Comparison of ENCODE assay signal across 10 cellular contexts in the genomic region with DNA sequence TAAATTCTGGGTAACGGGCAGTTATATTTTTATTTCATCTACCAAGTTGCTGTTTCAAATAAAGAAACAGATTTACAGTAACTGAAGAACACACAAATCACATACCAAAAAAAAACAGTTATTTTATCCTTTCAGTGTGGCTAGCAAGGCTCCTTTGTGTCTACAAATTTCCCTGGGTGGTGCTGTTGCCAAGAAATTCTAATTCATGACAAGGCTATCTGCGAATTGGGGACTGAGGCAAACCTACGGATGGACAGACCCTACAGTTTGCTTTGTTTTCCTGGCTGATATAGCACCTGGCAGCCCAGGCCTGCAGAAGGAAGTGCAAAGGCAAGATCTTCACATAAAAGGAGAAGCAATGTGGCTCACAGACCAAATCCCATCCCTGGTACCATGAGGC. TPM values are rescaled to one million over a fixed set of nuclear protein-coding genes. Genes with fewer than 3 reads are reported as not detected.
DNase-seq lines count a peak whose midpoint lies in the region; ATAC-seq and TF ChIP-seq lines count a peak whose summit lies in the region.
"Had no signal": no experiment of that assay in that cellular context is flagged by ENCODE, and none has a peak within 500 bp of the region (broad histone marks: within the 10 kb centered on the region; RNA-seq: fewer than 3 reads in every experiment).

No MANE protein-coding gene starts in this region.

- H3K4me3 ChIP-seq in heart right ventricle (peak overlapping the region in 5 of 10 donors; percentile 68 to 91 (median 83)), lung (no peak overlapping the region)

- intact Hi-C loops in heart right ventricle (cut with DNase I) = loop anchor here in 9 of 10 donors (5.0 to 10.0 kb wide), 9 partner anchors 66 to 356 kb away; no protein-coding TSS in a partner anchor
- intact Hi-C loops in cardiac septum (cut with DNase I) = no loop called here

- peak overlapping the region in 9 of 10 donors; percentile 47 to 100 (median 100) for H3K27ac ChIP-seq in heart right ventricle
- peak overlapping the region; percentile 3 to 97 for H3K27ac ChIP-seq in lung (ENCODE audit: low read depth in 1 of 2, low read length in 1 of 2)

- no peak for TF ChIP-seq CTCF in heart right ventricle (IDR thresholded peaks at IDR 0.05)
- no peak for TF ChIP-seq CTCF in brain (conservative IDR thresholded peaks at IDR 0.05)
- no peak for TF ChIP-seq CTCF in lung (IDR thresholded peaks at IDR 0.05; ENCODE audit: control extremely low read depth, extremely low read depth)
- no peak for TF ChIP-seq CTCF in type B pancreatic cell (conservative IDR thresholded peaks at IDR 0.05)
- TF ChIP-seq CTCF in GM20000 (IDR thresholded peaks at IDR 0.05; ENCODE audit: extremely low read depth, missing control alignments) = no peak

- peaks cover 17 to 74% (median 72%) of the 10 kb centered on the region in 9 donors for H3K4me1 ChIP-seq in heart right ventricle
- peaks cover 9 to 53% of the 10 kb centered on the region in 2 donors for H3K4me1 ChIP-seq in lung (ENCODE audit: control insufficient read depth in 2 of 2, insufficient read depth in 2 of 2, low read length in 2 of 2)

- peaks cover 15% of the 10 kb centered on the region for H3K36me3 Mint-ChIP-seq in brain
- peaks cover 7% of the 10 kb centered on the region for H3K36me3 Mint-ChIP-seq in type B pancreatic cell

- DNase-seq in heart right ventricle (no peak), cardiac septum (ENCODE audit: low spot score) (no peak), lung (ENCODE audit: low spot score) (no peak), type B pancreatic cell (ENCODE audit: extremely low spot score, unreplicated experiment) (no peak), GM20000 (ENCODE audit: low spot score) (no peak), dermis blood vessel endothelial cell (no peak)
- DNase-seq: stimulated activated naive B cell treated with anti-CD40 and anti-IgM and Interleukin-4, amounts not matched to agents 10 μg/mL and 1 μg/mL and 100 μg/mL, for 72 hours had no signal

- ATAC-seq in heart right ventricle = no peak
- ATAC-seq in lung (ENCODE audit: insufficient read depth, low FRiP score) = no peak
- ATAC-seq in GM21447 (IDR thresholded peaks at IDR 0.05; ENCODE audit: unreplicated experiment) = no peak
- ATAC-seq: sciatic nerve; stimulated activated naive B cell treated with anti-CD40 and anti-IgM and Interleukin-4, amounts not matched to agents 10 μg/mL and 1 μg/mL and 100 μg/mL, for 72 hours had no signal

- peaks cover 26% of the 10 kb centered on the region for H3K27me3 Mint-ChIP-seq in brain
- no peaks in the 10 kb centered on the region for H3K27me3 Mint-ChIP-seq in type B pancreatic cell
- H3K27me3 Mint-ChIP-seq: stimulated activated naive B cell treated with anti-CD40 and anti-IgM and Interleukin-4, amounts not matched to agents 10 μg/mL and 1 μg/mL and 100 μg/mL, for 72 hours had no signal

- H3K27me3 ChIP-seq in heart right ventricle (no peaks in the 10 kb centered on the region), lung (ENCODE audit: control insufficient read depth, insufficient read depth) (no peaks in the 10 kb centered on the region)

- peaks cover 71% of the 10 kb centered on the region for H3K4me1 Mint-ChIP-seq in brain
- peaks cover 38% of the 10 kb centered on the region for H3K4me1 Mint-ChIP-seq in type B pancreatic cell (ENCODE audit: unreplicated experiment)

- 34% methylated on average over 3 of the region's 3 CpGs for WGBS in heart right ventricle, 2 donors
- WGBS in lung, 2 donors = 57 to 65% methylated on average over 3 of the region's 3 CpGs

- H3K9me3 ChIP-seq in heart right ventricle (no peaks in the 10 kb centered on the region), lung (ENCODE audit: control insufficient read depth in 2 of 2, insufficient read depth in 1 of 2, low read length in 1 of 2) (no peaks in the 10 kb centered on the region)

- H3K9me3 Mint-ChIP-seq in brain (no peaks in the 10 kb centered on the region), type B pancreatic cell (no peaks in the 10 kb centered on the region)
- H3K9me3 Mint-ChIP-seq: stimulated activated naive B cell treated with anti-CD40 and anti-IgM and Interleukin-4, amounts not matched to agents 10 μg/mL and 1 μg/mL and 100 μg/mL, for 72 hours had no signal

- peak overlapping the region; percentile 94 to 100 (median 97) for H3K27ac Mint-ChIP-seq in brain
- no peak overlapping the region for H3K27ac Mint-ChIP-seq in type B pancreatic cell

- H3K36me3 ChIP-seq in heart right ventricle = peaks cover 0 to 5% (median 0%) of the 10 kb centered on the region in 9 donors
- no peaks in the 10 kb centered on the region for H3K36me3 ChIP-seq in lung (ENCODE audit: control insufficient read depth in 2 of 2, insufficient read depth in 2 of 2, low read length in 2 of 2)

- H3K4me3 Mint-ChIP-seq in brain (peak overlapping the region; percentile 90 to 95 (median 92)), type B pancreatic cell (peak overlapping the region; percentile 54)
- H3K4me3 Mint-ChIP-seq: stimulated activated naive B cell treated with anti-CD40 and anti-IgM and Interleukin-4, amounts not matched to agents 10 μg/mL and 1 μg/mL and 100 μg/mL, for 72 hours had no signal

RNA-seq across cellular contexts. Expression of a gene that starts 4.5 kb away (rescaled TPM):
- 10 to 100 TPM; 21.8 to 51.8 (median 30.8) TPM for total RNA-seq in heart right ventricle
- 1 to 10 TPM; 5.0 to 5.6 TPM for polyA plus RNA-seq in heart right ventricle
- 34.4 TPM for total RNA-seq in cardiac septum
- 11.2 TPM for polyA plus RNA-seq in brain (ENCODE audit: insufficient read depth, low read depth, low replicate concordance)
- total RNA-seq in lung = 10 to 100 TPM; 23.7 to 51.8 TPM
- polyA plus RNA-seq in lung = 10 to 100 TPM in 1 of 2 donors, 1 to 10 TPM in 1; 4.4 to 20.9 TPM
- 20.3 and 24.1 TPM in 2 replicates for total RNA-seq in type B pancreatic cell (ENCODE audit: low replicate concordance)
- total RNA-seq in dermis blood vessel endothelial cell = 14.0 and 20.7 TPM in 2 replicates
